8 cellular contexts compared by ENCODE assay signal in the genomic region with DNA sequence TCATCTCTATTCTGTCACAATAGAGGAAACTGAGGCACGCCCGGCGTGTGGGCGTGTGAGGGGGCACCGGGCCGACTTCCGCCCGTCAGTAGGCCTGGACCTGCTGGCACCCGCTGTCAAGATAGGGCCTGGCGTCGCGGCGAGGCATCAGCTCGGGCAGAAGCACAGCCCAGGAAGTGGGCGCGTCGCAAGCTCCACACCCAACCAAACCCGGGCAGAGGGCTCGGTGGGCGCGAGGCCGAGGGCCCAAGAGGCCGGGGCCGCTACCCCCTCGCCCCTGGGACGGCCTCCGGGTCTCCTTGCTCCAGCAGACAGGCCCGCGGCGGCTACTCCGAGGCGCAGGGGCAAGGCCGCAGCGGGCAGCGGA.
A peak's percentile ranks its signal among the peaks of the same experiment; 100 is the strongest.
DNase-seq lines count a peak whose midpoint lies in the region; ATAC-seq and TF ChIP-seq lines count a peak whose summit lies in the region.

No MANE protein-coding gene starts in this region.

- peaks cover 11% of the 10 kb centered on the region for H3K36me3 Mint-ChIP-seq in CD8-positive, alpha-beta T cell
- H3K36me3 Mint-ChIP-seq in chondrocyte (ENCODE audit: low read depth), result no peaks in the 10 kb centered on the region

- TF ChIP-seq CTCF in CD8-positive, alpha-beta T cell (IDR thresholded peaks at IDR 0.05), result no peak
- TF ChIP-seq CTCF in Loucy (conservative IDR thresholded peaks at IDR 0.05; ENCODE audit: low read length), result no peak
- no peak for TF ChIP-seq CTCF in chondrocyte (IDR thresholded peaks at IDR 0.05)

- peak overlapping the region; percentile 96 for H3K4me3 Mint-ChIP-seq in CD8-positive, alpha-beta T cell
- peak overlapping the region; percentile 88 for H3K4me3 Mint-ChIP-seq in chondrocyte (ENCODE audit: unreplicated experiment)

- H2AFZ ChIP-seq in Loucy (ENCODE audit: low read length), result no peak overlapping the region

- peaks cover 6% of the 10 kb centered on the region; the same call in 1 of the 2 replicates for H3F3A ChIP-seq in Loucy (ENCODE audit: low read depth)

- H3K4me2 ChIP-seq in Loucy (ENCODE audit: low read depth, low read length, poor library complexity, severe bottlenecking), result peak overlapping the region; percentile 64

- peak overlapping the region; percentile 88 for H3K4me3 ChIP-seq in CD8-positive, alpha-beta T cell (ENCODE audit: low read depth, low read length)
- H3K4me3 ChIP-seq in Loucy (ENCODE audit: low read length, poor library complexity, severe bottlenecking) (peak overlapping the region; percentile 85), mucosa of stomach (ENCODE audit: low read length) (peak overlapping the region; percentile 76)

- peak overlapping the region; percentile 93 for H3K27ac ChIP-seq in CD8-positive, alpha-beta T cell (ENCODE audit: low read depth, low read length)

- no peak for DNase-seq in CD8-positive, alpha-beta T cell
- no peak for DNase-seq in chondrocyte (ENCODE audit: low spot score)
- no peak for DNase-seq in NCI-H446 treated with DMSO at 0.1 percent for 48 hours (lab: John Stamatoyannopoulos, UW)
- no peak for DNase-seq in HEK293T (ENCODE audit: extremely low spot score)
- no peak for DNase-seq in cerebellar nuclear complex (lab: John Stamatoyannopoulos, UW)

- H3K9me2 ChIP-seq in Loucy (replicated peaks; ENCODE audit: low read depth, low read length), result no peaks in the 10 kb centered on the region

- H3K27me3 Mint-ChIP-seq in CD8-positive, alpha-beta T cell (ENCODE audit: low read depth), result no peaks in the 10 kb centered on the region
- H3K27me3 Mint-ChIP-seq in chondrocyte (ENCODE audit: low read depth), result no peaks in the 10 kb centered on the region

- peaks cover 20% of the 10 kb centered on the region for H3K4me1 ChIP-seq in CD8-positive, alpha-beta T cell (ENCODE audit: insufficient read depth, low read length)
- H3K4me1 ChIP-seq in Loucy (ENCODE audit: insufficient read depth, low read length, poor library complexity, severe bottlenecking) (peaks cover 26% of the 10 kb centered on the region), mucosa of stomach (ENCODE audit: control insufficient read depth, insufficient read depth, low read length) (peaks cover 5% of the 10 kb centered on the region)

- H3K36me3 ChIP-seq in CD8-positive, alpha-beta T cell (ENCODE audit: insufficient read depth, low read length), result no peaks in the 10 kb centered on the region
- H3K36me3 ChIP-seq in Loucy (ENCODE audit: insufficient read depth, low read length), result no peaks in the 10 kb centered on the region
- no peaks in the 10 kb centered on the region for H3K36me3 ChIP-seq in mucosa of stomach (ENCODE audit: control insufficient read depth, insufficient read depth, low read length)

- no peaks in the 10 kb centered on the region for H4K20me1 ChIP-seq in Loucy (ENCODE audit: insufficient read depth, low read length, poor library complexity, severe bottlenecking)

- H3K79me2 ChIP-seq in Loucy (ENCODE audit: insufficient read depth, low read length), result peaks cover 33% of the 10 kb centered on the region

- CTCF ChIA-PET in CD8-positive, alpha-beta T cell (lab: Charles Lee), result interaction anchor here (1.1 to 2.2 kb wide), 5 partner anchors 138 to 940 kb away, joined by 3 to 8 read pairs (median 5); a partner anchor contains a TSS
- CTCF ChIA-PET in HEK293T (lab: Yijun Ruan, JAX), result interaction anchor here (0.7 kb wide), 1 partner anchor 64 kb away, joined by 3 read pairs; no protein-coding TSS in a partner anchor

- ATAC-seq in CD8-positive, alpha-beta T cell, result peak; percentile 32
- ATAC-seq in GM21423 (IDR thresholded peaks at IDR 0.05; ENCODE audit: unreplicated experiment), result peak; percentile 41

- H3K9ac ChIP-seq in Loucy (ENCODE audit: low read depth, low read length, poor library complexity, severe bottlenecking), result peak overlapping the region; percentile 94
- H3K9ac ChIP-seq in mucosa of stomach (ENCODE audit: low read length), result peak overlapping the region; percentile 95

- peak overlapping the region; percentile 98 for H3K27ac Mint-ChIP-seq in CD8-positive, alpha-beta T cell
- H3K27ac Mint-ChIP-seq in chondrocyte (ENCODE audit: unreplicated experiment), result peak overlapping the region; percentile 96

- H3K27me3 ChIP-seq in CD8-positive, alpha-beta T cell (ENCODE audit: insufficient read depth, low read length), result no peaks in the 10 kb centered on the region
- H3K27me3 ChIP-seq in Loucy (ENCODE audit: insufficient read depth, low read length, poor library complexity, severe bottlenecking), result no peaks in the 10 kb centered on the region
- H3K27me3 ChIP-seq in mucosa of stomach (ENCODE audit: control insufficient read depth, insufficient read depth, low read length), result no peaks in the 10 kb centered on the region

- intact Hi-C loops in CD8-positive, alpha-beta T cell (cut with DNase I, micrococcal nuclease), result loop anchor here (1.0 to 10.0 kb wide), 18 partner anchors 14 to 998 kb away; a partner anchor contains a TSS

- no peaks in the 10 kb centered on the region for H3K9me3 Mint-ChIP-seq in CD8-positive, alpha-beta T cell
- no peaks in the 10 kb centered on the region for H3K9me3 Mint-ChIP-seq in chondrocyte (ENCODE audit: low read depth)

- POLR2A ChIA-PET in CD8-positive, alpha-beta T cell (lab: Charles Lee), result interaction anchor here (0.8 to 3.4 kb wide), 41 partner anchors 11 to 954 kb away, joined by 3 to 39 read pairs (median 4); a partner anchor contains a TSS
- POLR2A ChIA-PET in HEK293T (lab: Yijun Ruan, JAX), result interaction anchor here (0.6 to 6.7 kb wide), 42 partner anchors 10 to 1683 kb away, joined by 3 to 44 read pairs (median 5); a partner anchor contains a TSS

- no peaks in the 10 kb centered on the region for H3K9me3 ChIP-seq in CD8-positive, alpha-beta T cell (ENCODE audit: low read length)
- no peaks in the 10 kb centered on the region for H3K9me3 ChIP-seq in Loucy (ENCODE audit: insufficient read depth, low read depth, low read length)
- H3K9me3 ChIP-seq in mucosa of stomach (ENCODE audit: control insufficient read depth, low read length), result no peaks in the 10 kb centered on the region

- peaks cover 29% of the 10 kb centered on the region for H3K4me1 Mint-ChIP-seq in CD8-positive, alpha-beta T cell (ENCODE audit: low read depth)
- peaks cover 47% of the 10 kb centered on the region for H3K4me1 Mint-ChIP-seq in chondrocyte (ENCODE audit: low read depth)

TF ChIP-seq in HEK293T, 16 proteins besides CTCF, POLR2A, EP300 and RAD21:
- no peak for TF ChIP-seq ARNT (IDR thresholded peaks at IDR 0.05)
- no peak for TF ChIP-seq SP1 (IDR thresholded peaks at IDR 0.05)
- no peak for TF ChIP-seq LEF1 (IDR thresholded peaks at IDR 0.05; ENCODE audit: borderline replicate concordance)
- no peak for TF ChIP-seq FOXM1 (IDR thresholded peaks at IDR 0.05; ENCODE audit: borderline replicate concordance)
- TF ChIP-seq ELF4 (IDR thresholded peaks at IDR 0.05), result no peak
- TF ChIP-seq FOXA1 (IDR thresholded peaks at IDR 0.05), result no peak
- no peak for TF ChIP-seq TARDBP (IDR thresholded peaks at IDR 0.05)
- TF ChIP-seq, protein P1, sequence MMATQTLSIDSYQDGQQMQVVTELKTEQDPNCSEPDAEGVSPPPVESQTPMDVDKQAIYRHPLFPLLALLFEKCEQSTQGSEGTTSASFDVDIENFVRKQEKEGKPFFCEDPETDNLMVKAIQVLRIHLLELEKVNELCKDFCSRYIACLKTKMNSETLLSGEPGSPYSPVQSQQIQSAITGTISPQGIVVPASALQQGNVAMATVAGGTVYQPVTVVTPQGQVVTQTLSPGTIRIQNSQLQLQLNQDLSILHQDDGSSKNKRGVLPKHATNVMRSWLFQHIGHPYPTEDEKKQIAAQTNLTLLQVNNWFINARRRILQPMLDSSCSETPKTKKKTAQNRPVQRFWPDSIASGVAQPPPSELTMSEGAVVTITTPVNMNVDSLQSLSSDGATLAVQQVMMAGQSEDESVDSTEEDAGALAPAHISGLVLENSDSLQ (IDR thresholded peaks at IDR 0.05), result no peak
- no peak for TF ChIP-seq HDGF (IDR thresholded peaks at IDR 0.05; ENCODE audit: borderline replicate concordance)
- TF ChIP-seq L3MBTL2 (conservative IDR thresholded peaks at IDR 0.05), result no peak
- TF ChIP-seq CTBP1 (IDR thresholded peaks at IDR 0.05; ENCODE audit: borderline replicate concordance), result no peak
- no peak for TF ChIP-seq FOXK2 (IDR thresholded peaks at IDR 0.05)
TF ChIP-seq in HEK293T: peak in this region for 0.
